In the genomic region with DNA sequence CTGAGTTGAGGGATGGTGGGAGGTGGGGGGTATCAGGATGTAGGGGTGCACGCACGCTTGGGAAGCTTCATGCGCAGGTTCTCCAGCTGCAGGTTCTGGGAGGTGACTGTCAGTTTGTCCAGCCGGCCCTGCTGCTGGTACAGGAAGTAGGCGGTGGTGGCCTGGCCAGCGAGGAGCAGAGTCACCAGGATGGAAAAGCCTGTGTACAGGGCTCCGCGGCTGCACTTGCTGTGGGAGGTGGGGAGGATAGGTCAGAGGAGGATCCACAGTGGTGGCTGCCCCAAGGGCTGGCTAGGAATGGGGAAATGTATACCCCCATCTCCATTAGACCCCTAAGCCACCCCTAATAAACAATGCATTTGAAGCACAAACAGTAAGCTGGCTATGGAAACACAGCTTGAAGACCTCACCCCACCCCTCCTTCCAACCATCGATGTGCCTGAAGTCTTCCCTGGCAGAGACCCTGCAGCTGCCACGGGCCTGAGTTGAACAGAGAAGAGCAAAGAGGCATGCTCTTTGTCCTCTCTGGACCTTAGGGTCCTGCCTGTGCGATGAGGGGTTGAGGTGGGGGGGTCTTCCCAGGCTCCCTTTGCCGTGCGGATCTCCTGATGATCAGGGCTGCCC, we compare ENCODE assay signal across 15 cellular contexts. TPM values are rescaled to one million over a fixed set of nuclear protein-coding genes. Genes with fewer than 3 reads are reported as not detected.
DNase-seq lines count a peak whose midpoint lies in the region; ATAC-seq and TF ChIP-seq lines count a peak whose summit lies in the region.
"Had no signal": no experiment of that assay in that cellular context is flagged by ENCODE, and none has a peak within 500 bp of the region (broad histone marks: within the 10 kb centered on the region; RNA-seq: fewer than 3 reads in every experiment).

No MANE protein-coding gene starts in this region.

- no peak overlapping the region for H3K4me3 ChIP-seq in vagina
- H3K4me3 ChIP-seq: A549 had no signal

- POLR2A ChIA-PET in activated CD8-positive, alpha-beta T cell treated with anti-CD3 and anti-CD28 coated beads, Interleukin-2, amount 10 ng/mL, durations not matched to agents 7 days and 5 days (lab: Charles Lee), result no interaction called here
- POLR2A ChIA-PET in activated CD8-positive, alpha-beta T cell treated with anti-CD3 and anti-CD28 coated beads for 36 hours (lab: Charles Lee), result interaction anchor here (0.6 to 1.4 kb wide), 2 partner anchors 9 to 352 kb away, joined by 3 read pairs; partner anchors contain the start of gene DCTN4

- H3K27me3 Mint-ChIP-seq in activated CD8-positive, alpha-beta T cell treated with anti-CD3 and anti-CD28 coated beads, Interleukin-2, amount 10 ng/mL, durations not matched to agents 7 days and 5 days (ENCODE audit: low read depth), result no peaks in the 10 kb centered on the region
- no peaks in the 10 kb centered on the region for H3K27me3 Mint-ChIP-seq in activated CD8-positive, alpha-beta T cell treated with anti-CD3 and anti-CD28 coated beads for 36 hours
- no peaks in the 10 kb centered on the region for H3K27me3 Mint-ChIP-seq in central memory CD8-positive, alpha-beta T cell
- H3K27me3 Mint-ChIP-seq: naive thymus-derived CD8-positive, alpha-beta T cell had no signal

- peak overlapping the region; percentile 34 for H3K27ac Mint-ChIP-seq in activated CD8-positive, alpha-beta T cell treated with anti-CD3 and anti-CD28 coated beads, Interleukin-2, amount 10 ng/mL, durations not matched to agents 7 days and 5 days
- H3K27ac Mint-ChIP-seq in activated CD8-positive, alpha-beta T cell treated with anti-CD3 and anti-CD28 coated beads for 36 hours, result no peak overlapping the region
- peak overlapping the region; percentile 100 for H3K27ac Mint-ChIP-seq in central memory CD8-positive, alpha-beta T cell (ENCODE audit: low read depth)
- peak overlapping the region; percentile 83 for H3K27ac Mint-ChIP-seq in stimulated activated effector memory CD8-positive, alpha-beta T cell treated with anti-CD3 and anti-CD28 coated beads, Interleukin-12 subunit alpha, Interleukin-12 subunit beta, amount 100 ng/mL, for 72 hours

- DNase-seq in activated CD8-positive, alpha-beta T cell treated with anti-CD3 and anti-CD28 coated beads, Interleukin-2, amount 10 ng/mL, durations not matched to agents 7 days and 5 days, result no peak
- no peak for DNase-seq in activated CD8-positive, alpha-beta T cell treated with anti-CD3 and anti-CD28 coated beads for 36 hours
- DNase-seq in central memory CD8-positive, alpha-beta T cell (ENCODE audit: low spot score in 2 of 2), result no peak
- DNase-seq in stimulated activated effector memory CD8-positive, alpha-beta T cell treated with anti-CD3 and anti-CD28 coated beads, Interleukin-12 subunit alpha, Interleukin-12 subunit beta, amount 100 ng/mL, for 72 hours (ENCODE audit: low spot score in 2 of 2), result no peak
- DNase-seq in vagina (ENCODE audit: extremely low spot score in 2 of 2) (no peak), EL (no peak)
- DNase-seq: amygdala, IMR-90, MV-4-11, NCI-H748 treated with DMSO at 0.1 percent for 48 hours, Peyer's patch had no signal

- no peaks in the 10 kb centered on the region for H3K27me3 ChIP-seq in vagina
- H3K27me3 ChIP-seq: Peyer's patch had no signal

- peaks cover 6% of the 10 kb centered on the region for H3K4me1 ChIP-seq in vagina

- H3K36me3 ChIP-seq in vagina, result no peaks in the 10 kb centered on the region

- no peaks in the 10 kb centered on the region for H3K9me3 ChIP-seq in vagina
- H3K9me3 ChIP-seq: A549, Peyer's patch had no signal

- no peaks in the 10 kb centered on the region for H3K9me3 Mint-ChIP-seq in activated CD8-positive, alpha-beta T cell treated with anti-CD3 and anti-CD28 coated beads, Interleukin-2, amount 10 ng/mL, durations not matched to agents 7 days and 5 days (ENCODE audit: insufficient read depth)
- H3K9me3 Mint-ChIP-seq in activated CD8-positive, alpha-beta T cell treated with anti-CD3 and anti-CD28 coated beads for 36 hours, result no peaks in the 10 kb centered on the region
- H3K9me3 Mint-ChIP-seq in central memory CD8-positive, alpha-beta T cell, result no peaks in the 10 kb centered on the region
- H3K9me3 Mint-ChIP-seq in stimulated activated effector memory CD8-positive, alpha-beta T cell treated with anti-CD3 and anti-CD28 coated beads, Interleukin-12 subunit alpha, Interleukin-12 subunit beta, amount 100 ng/mL, for 72 hours, result no peaks in the 10 kb centered on the region
- H3K9me3 Mint-ChIP-seq: naive thymus-derived CD8-positive, alpha-beta T cell had no signal

- peaks cover 29% of the 10 kb centered on the region for H3K4me1 Mint-ChIP-seq in activated CD8-positive, alpha-beta T cell treated with anti-CD3 and anti-CD28 coated beads, Interleukin-2, amount 10 ng/mL, durations not matched to agents 7 days and 5 days (ENCODE audit: low read depth)
- peaks cover 29% of the 10 kb centered on the region for H3K4me1 Mint-ChIP-seq in activated CD8-positive, alpha-beta T cell treated with anti-CD3 and anti-CD28 coated beads for 36 hours (ENCODE audit: low read depth)
- peaks cover 43% of the 10 kb centered on the region for H3K4me1 Mint-ChIP-seq in central memory CD8-positive, alpha-beta T cell
- H3K4me1 Mint-ChIP-seq in stimulated activated effector memory CD8-positive, alpha-beta T cell treated with anti-CD3 and anti-CD28 coated beads, Interleukin-12 subunit alpha, Interleukin-12 subunit beta, amount 100 ng/mL, for 72 hours, result peaks cover 51% of the 10 kb centered on the region

- CTCF ChIA-PET in activated CD8-positive, alpha-beta T cell treated with anti-CD3 and anti-CD28 coated beads, Interleukin-2, amount 10 ng/mL, durations not matched to agents 7 days and 5 days (lab: Charles Lee), result no interaction called here
- CTCF ChIA-PET in activated CD8-positive, alpha-beta T cell treated with anti-CD3 and anti-CD28 coated beads for 36 hours (lab: Charles Lee), result interaction anchor here (0.8 to 0.9 kb wide), 2 partner anchors 29 to 43 kb away, joined by 3 to 4 read pairs; no protein-coding TSS in a partner anchor

- intact Hi-C loops in activated CD8-positive, alpha-beta T cell treated with anti-CD3 and anti-CD28 coated beads for 36 hours (cut with micrococcal nuclease), result no loop called here
- intact Hi-C loops in vagina (cut with DNase I), result no loop called here

- TF ChIP-seq CTCF in activated CD8-positive, alpha-beta T cell treated with anti-CD3 and anti-CD28 coated beads for 36 hours (IDR thresholded peaks at IDR 0.05), result no peak
- TF ChIP-seq CTCF in vagina (IDR thresholded peaks at IDR 0.05), result no peak

- ATAC-seq in activated CD8-positive, alpha-beta T cell treated with anti-CD3 and anti-CD28 coated beads, Interleukin-2, amount 10 ng/mL, durations not matched to agents 7 days and 5 days, result no peak
- ATAC-seq in activated CD8-positive, alpha-beta T cell treated with anti-CD3 and anti-CD28 coated beads for 36 hours, result no peak
- no peak for ATAC-seq in central memory CD8-positive, alpha-beta T cell (replicated peaks; ENCODE audit: extremely low read depth, poor library complexity, severe bottlenecking)
- ATAC-seq in stimulated activated effector memory CD8-positive, alpha-beta T cell treated with anti-CD3 and anti-CD28 coated beads, Interleukin-12 subunit alpha, Interleukin-12 subunit beta, amount 100 ng/mL, for 72 hours, result no peak
- no peak for ATAC-seq in GM18511 (IDR thresholded peaks at IDR 0.05; ENCODE audit: unreplicated experiment)
- ATAC-seq: A549; naive thymus-derived CD8-positive, alpha-beta T cell had no signal

- H3K36me3 Mint-ChIP-seq in activated CD8-positive, alpha-beta T cell treated with anti-CD3 and anti-CD28 coated beads, Interleukin-2, amount 10 ng/mL, durations not matched to agents 7 days and 5 days (ENCODE audit: low read depth), result peaks cover 44% of the 10 kb centered on the region
- H3K36me3 Mint-ChIP-seq in activated CD8-positive, alpha-beta T cell treated with anti-CD3 and anti-CD28 coated beads for 36 hours (ENCODE audit: low read depth), result peaks cover 33% of the 10 kb centered on the region
- H3K36me3 Mint-ChIP-seq in central memory CD8-positive, alpha-beta T cell (ENCODE audit: insufficient read depth), result peaks cover 95% of the 10 kb centered on the region
- H3K36me3 Mint-ChIP-seq in stimulated activated effector memory CD8-positive, alpha-beta T cell treated with anti-CD3 and anti-CD28 coated beads, Interleukin-12 subunit alpha, Interleukin-12 subunit beta, amount 100 ng/mL, for 72 hours, result peaks cover 99% of the 10 kb centered on the region

- TF ChIP-seq POLR2A in GM19099 (IDR thresholded peaks at IDR 0.05; ENCODE audit: extremely low read depth, insufficient read length, low read depth) (peak; percentile 71), vagina (IDR thresholded peaks at IDR 0.05) (no peak)

- H3K27ac ChIP-seq in vagina, result no peak overlapping the region
- H3K27ac ChIP-seq: A549 had no signal

- H3K4me3 Mint-ChIP-seq in activated CD8-positive, alpha-beta T cell treated with anti-CD3 and anti-CD28 coated beads, Interleukin-2, amount 10 ng/mL, durations not matched to agents 7 days and 5 days, result no peak overlapping the region
- no peak overlapping the region for H3K4me3 Mint-ChIP-seq in activated CD8-positive, alpha-beta T cell treated with anti-CD3 and anti-CD28 coated beads for 36 hours
- peak overlapping the region; percentile 98 for H3K4me3 Mint-ChIP-seq in central memory CD8-positive, alpha-beta T cell
- no peak overlapping the region for H3K4me3 Mint-ChIP-seq in stimulated activated effector memory CD8-positive, alpha-beta T cell treated with anti-CD3 and anti-CD28 coated beads, Interleukin-12 subunit alpha, Interleukin-12 subunit beta, amount 100 ng/mL, for 72 hours

RNA-seq across cellular contexts. Expression of gene CD74, which starts 5.5 kb away (rescaled TPM):
- 100 to 1,000 TPM; 395 to 407 TPM for total RNA-seq in activated CD8-positive, alpha-beta T cell treated with anti-CD3 and anti-CD28 coated beads, Interleukin-2, amount 10 ng/mL, durations not matched to agents 7 days and 5 days
- 100 to 1,000 TPM; 277 to 282 TPM for total RNA-seq in activated CD8-positive, alpha-beta T cell treated with anti-CD3 and anti-CD28 coated beads for 36 hours
- total RNA-seq in vagina, result 530 TPM

RNA-seq across cellular contexts. Expression of gene RPS14, which starts 42.3 kb away (rescaled TPM):
- 1,000 to 10,000 TPM; 2,046 to 2,123 TPM for total RNA-seq in activated CD8-positive, alpha-beta T cell treated with anti-CD3 and anti-CD28 coated beads, Interleukin-2, amount 10 ng/mL, durations not matched to agents 7 days and 5 days
- total RNA-seq in activated CD8-positive, alpha-beta T cell treated with anti-CD3 and anti-CD28 coated beads for 36 hours, result 1,000 to 10,000 TPM; 3,542 to 3,651 TPM
- 3,194 TPM for total RNA-seq in vagina

RNA-seq across cellular contexts. Expression of gene TCOF1, which starts 49.7 kb away (rescaled TPM):
- total RNA-seq in activated CD8-positive, alpha-beta T cell treated with anti-CD3 and anti-CD28 coated beads, Interleukin-2, amount 10 ng/mL, durations not matched to agents 7 days and 5 days, result 10 to 100 TPM; 79.0 to 81.3 TPM
- total RNA-seq in activated CD8-positive, alpha-beta T cell treated with anti-CD3 and anti-CD28 coated beads for 36 hours, result 100 to 1,000 TPM; 114 to 117 TPM
- total RNA-seq in vagina, result 39.3 TPM
